8 cellular contexts compared by ENCODE assay signal in the genomic region with DNA sequence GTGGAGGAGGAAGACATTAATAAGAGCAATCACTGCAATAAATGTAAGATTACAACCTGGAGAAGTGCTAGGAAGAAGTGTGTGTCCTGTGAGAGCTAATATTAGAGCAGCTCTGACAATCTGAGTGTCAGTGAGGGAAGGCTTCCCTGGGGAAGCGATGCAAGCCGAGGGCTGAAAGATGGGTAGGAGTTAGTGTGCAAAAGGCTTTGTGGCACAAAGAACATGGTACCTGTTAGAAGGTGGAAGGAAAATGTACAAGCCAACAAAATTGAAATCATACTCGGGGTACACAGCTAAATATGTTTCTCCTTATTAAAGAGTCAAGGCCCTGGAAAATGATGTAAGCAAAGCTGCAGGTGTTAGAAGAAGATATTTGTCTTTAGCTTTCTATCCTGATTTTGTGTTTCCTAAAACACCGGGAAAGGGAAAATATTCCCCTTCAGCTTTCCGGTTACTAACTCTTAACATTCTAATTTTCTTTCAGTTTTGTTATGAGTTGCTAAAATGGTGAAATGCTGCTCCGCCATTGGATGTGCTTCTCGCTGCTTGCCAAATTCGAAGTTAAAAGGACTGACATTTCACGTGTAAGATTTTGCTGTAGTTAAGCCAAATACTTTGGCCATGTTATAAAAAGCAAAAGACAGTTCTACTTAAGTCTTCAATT. TPM values are rescaled to one million over a fixed set of nuclear protein-coding genes. Genes with fewer than 3 reads are reported as not detected.
DNase-seq lines count a peak whose midpoint lies in the region; ATAC-seq and TF ChIP-seq lines count a peak whose summit lies in the region.

No MANE protein-coding gene starts in this region.

- peaks cover 26% of the 10 kb centered on the region for H3K4me1 Mint-ChIP-seq in activated T-cell treated with anti-CD3 and anti-CD28 coated beads, Interleukin-2, amount 50 U/mL, for 72 hours (ENCODE audit: low read depth)
- peaks cover 42% of the 10 kb centered on the region for H3K4me1 Mint-ChIP-seq in activated T-cell treated with anti-CD3 and anti-CD28 coated beads, Interleukin-2, amount 50 U/mL, for 4 hours (ENCODE audit: low read depth)
- peaks cover 47% of the 10 kb centered on the region for H3K4me1 Mint-ChIP-seq in activated CD4-positive, alpha-beta memory T cell treated with anti-CD3 and anti-CD28 coated beads for 36 hours (ENCODE audit: low read depth)
- peaks cover 10 to 16% of the 10 kb centered on the region in 2 donors for H3K4me1 Mint-ChIP-seq in stimulated activated naive B cell treated with anti-CD40 and anti-IgM and Interleukin-4, amounts not matched to agents 10 μg/mL and 1 μg/mL and 100 μg/mL, for 72 hours
- peaks cover 9% of the 10 kb centered on the region for H3K4me1 Mint-ChIP-seq in HFFc6 (ENCODE audit: low read depth)

- no peak overlapping the region for H3K4me3 Mint-ChIP-seq in activated T-cell treated with anti-CD3 and anti-CD28 coated beads, Interleukin-2, amount 50 U/mL, for 72 hours
- H3K4me3 Mint-ChIP-seq in activated T-cell treated with anti-CD3 and anti-CD28 coated beads, Interleukin-2, amount 50 U/mL, for 4 hours: no peak overlapping the region
- H3K4me3 Mint-ChIP-seq in activated CD4-positive, alpha-beta memory T cell treated with anti-CD3 and anti-CD28 coated beads for 36 hours: no peak overlapping the region
- H3K4me3 Mint-ChIP-seq in stimulated activated naive B cell treated with anti-CD40 and anti-IgM and Interleukin-4, amounts not matched to agents 10 μg/mL and 1 μg/mL and 100 μg/mL, for 72 hours: peak overlapping the region in 1 of 2 donors; percentile 91
- H3K4me3 Mint-ChIP-seq in HFFc6: no peak overlapping the region; the same call in 1 of the 2 replicates

- peak; percentile 4 to 17 for DNase-seq in activated T-cell treated with anti-CD3 and anti-CD28 coated beads, Interleukin-2, amount 50 U/mL, for 72 hours
- no peak for DNase-seq in activated T-cell treated with anti-CD3 and anti-CD28 coated beads, Interleukin-2, amount 50 U/mL, for 4 hours
- DNase-seq in activated CD4-positive, alpha-beta memory T cell treated with anti-CD3 and anti-CD28 coated beads for 36 hours: peak; percentile 43
- DNase-seq in left ventricle myocardium superior: no peak
- no peak for DNase-seq in stimulated activated naive B cell treated with anti-CD40 and anti-IgM and Interleukin-4, amounts not matched to agents 10 μg/mL and 1 μg/mL and 100 μg/mL, for 72 hours
- DNase-seq in HFFc6: no peak
- DNase-seq in NCI-H1694 treated with DMSO at 0.1 percent for 48 hours (lab: John Stamatoyannopoulos, UW): no peak

- no peaks in the 10 kb centered on the region for H3K9me3 Mint-ChIP-seq in activated T-cell treated with anti-CD3 and anti-CD28 coated beads, Interleukin-2, amount 50 U/mL, for 72 hours
- no peaks in the 10 kb centered on the region for H3K9me3 Mint-ChIP-seq in activated T-cell treated with anti-CD3 and anti-CD28 coated beads, Interleukin-2, amount 50 U/mL, for 4 hours
- no peaks in the 10 kb centered on the region for H3K9me3 Mint-ChIP-seq in activated CD4-positive, alpha-beta memory T cell treated with anti-CD3 and anti-CD28 coated beads for 36 hours
- peaks cover under 1 to 1% of the 10 kb centered on the region in 2 donors for H3K9me3 Mint-ChIP-seq in stimulated activated naive B cell treated with anti-CD40 and anti-IgM and Interleukin-4, amounts not matched to agents 10 μg/mL and 1 μg/mL and 100 μg/mL, for 72 hours
- H3K9me3 Mint-ChIP-seq in HFFc6: no peaks in the 10 kb centered on the region

- CTCF ChIA-PET in activated CD4-positive, alpha-beta memory T cell treated with anti-CD3 and anti-CD28 coated beads for 36 hours (lab: Charles Lee): interaction anchor here (1.7 kb wide), 2 partner anchors 19 to 209 kb away, joined by 4 to 9 read pairs; a partner anchor contains a TSS

- H3K36me3 Mint-ChIP-seq in activated T-cell treated with anti-CD3 and anti-CD28 coated beads, Interleukin-2, amount 50 U/mL, for 72 hours (ENCODE audit: insufficient read depth in 2 of 2): peaks cover 5 to 24% of the 10 kb centered on the region in 2 donors
- peaks cover 20% of the 10 kb centered on the region for H3K36me3 Mint-ChIP-seq in activated T-cell treated with anti-CD3 and anti-CD28 coated beads, Interleukin-2, amount 50 U/mL, for 4 hours (ENCODE audit: insufficient read depth)
- H3K36me3 Mint-ChIP-seq in activated CD4-positive, alpha-beta memory T cell treated with anti-CD3 and anti-CD28 coated beads for 36 hours: peaks cover 23% of the 10 kb centered on the region
- peaks cover 17 to 32% of the 10 kb centered on the region in 2 donors for H3K36me3 Mint-ChIP-seq in stimulated activated naive B cell treated with anti-CD40 and anti-IgM and Interleukin-4, amounts not matched to agents 10 μg/mL and 1 μg/mL and 100 μg/mL, for 72 hours
- H3K36me3 Mint-ChIP-seq in HFFc6 (ENCODE audit: low read depth): peaks cover 26% of the 10 kb centered on the region

- peak overlapping the region; percentile 93 for H3K27ac Mint-ChIP-seq in activated T-cell treated with anti-CD3 and anti-CD28 coated beads, Interleukin-2, amount 50 U/mL, for 72 hours
- peak overlapping the region; percentile 98 for H3K27ac Mint-ChIP-seq in activated CD4-positive, alpha-beta memory T cell treated with anti-CD3 and anti-CD28 coated beads for 36 hours
- peak overlapping the region; percentile 95 for H3K27ac Mint-ChIP-seq in stimulated activated naive B cell treated with anti-CD40 and anti-IgM and Interleukin-4, amounts not matched to agents 10 μg/mL and 1 μg/mL and 100 μg/mL, for 72 hours
- H3K27ac Mint-ChIP-seq in HFFc6: no peak overlapping the region

- POLR2A ChIA-PET in activated CD4-positive, alpha-beta memory T cell treated with anti-CD3 and anti-CD28 coated beads for 36 hours (lab: Charles Lee): interaction anchor here (0.6 to 2.0 kb wide), 8 partner anchors 10 to 210 kb away, joined by 3 to 7 read pairs (median 4); a partner anchor contains a TSS

- no peaks in the 10 kb centered on the region for H3K27me3 Mint-ChIP-seq in activated T-cell treated with anti-CD3 and anti-CD28 coated beads, Interleukin-2, amount 50 U/mL, for 72 hours (ENCODE audit: low read depth)
- H3K27me3 Mint-ChIP-seq in activated T-cell treated with anti-CD3 and anti-CD28 coated beads, Interleukin-2, amount 50 U/mL, for 4 hours (ENCODE audit: low read depth): no peaks in the 10 kb centered on the region
- no peaks in the 10 kb centered on the region for H3K27me3 Mint-ChIP-seq in activated CD4-positive, alpha-beta memory T cell treated with anti-CD3 and anti-CD28 coated beads for 36 hours
- H3K27me3 Mint-ChIP-seq in stimulated activated naive B cell treated with anti-CD40 and anti-IgM and Interleukin-4, amounts not matched to agents 10 μg/mL and 1 μg/mL and 100 μg/mL, for 72 hours: no peaks in the 10 kb centered on the region
- H3K27me3 Mint-ChIP-seq in HFFc6 (ENCODE audit: insufficient read depth): no peaks in the 10 kb centered on the region

- intact Hi-C loops in activated CD4-positive, alpha-beta memory T cell treated with anti-CD3 and anti-CD28 coated beads for 36 hours (cut with micrococcal nuclease): loop anchor here (1.0 to 10.0 kb wide), 9 partner anchors 115 to 1562 kb away; a partner anchor contains a TSS
- intact Hi-C loops in left ventricle myocardium superior (cut with micrococcal nuclease): no loop called here

- no peak for ATAC-seq in activated T-cell treated with anti-CD3 and anti-CD28 coated beads, Interleukin-2, amount 50 U/mL, for 72 hours (replicated peaks in 1 of 2)
- ATAC-seq in activated T-cell treated with anti-CD3 and anti-CD28 coated beads, Interleukin-2, amount 50 U/mL, for 4 hours: no peak
- ATAC-seq in HG03196 (IDR thresholded peaks at IDR 0.05; ENCODE audit: unreplicated experiment) (peak; percentile 4), left ventricle myocardium superior (peak; percentile 3)
- peak in 1 of 2 donors; percentile 2 for ATAC-seq in stimulated activated naive B cell treated with anti-CD40 and anti-IgM and Interleukin-4, amounts not matched to agents 10 μg/mL and 1 μg/mL and 100 μg/mL, for 72 hours (replicated peaks)

- TF ChIP-seq CTCF in HFFc6 (IDR thresholded peaks at IDR 0.05): no peak

RNA-seq across cellular contexts. Expression of a gene that starts 0.8 kb away (rescaled TPM):
- total RNA-seq in activated T-cell treated with anti-CD3 and anti-CD28 coated beads, Interleukin-2, amount 50 U/mL, for 72 hours: 10 to 100 TPM; 28.8 to 35.1 TPM
- total RNA-seq in activated T-cell treated with anti-CD3 and anti-CD28 coated beads, Interleukin-2, amount 50 U/mL, for 4 hours: 10 to 100 TPM; 13.6 to 20.9 (median 14.0) TPM
- total RNA-seq in activated CD4-positive, alpha-beta memory T cell treated with anti-CD3 and anti-CD28 coated beads for 36 hours: 10 to 100 TPM; 19.4 to 20.7 TPM
- 22.2 TPM for total RNA-seq in left ventricle myocardium superior
- 10 to 100 TPM; 14.2 to 20.6 (median 17.8) TPM for total RNA-seq in HFFc6 (2021; fragmentation: NEBNext Ultra II Directional; extraction: Animal tissue kit (Norgen Biotek cat#: 25700))

RNA-seq across cellular contexts. Expression of a gene that starts 0.9 kb away (rescaled TPM):
- 10 to 100 TPM; 42.0 to 44.3 TPM for total RNA-seq in activated T-cell treated with anti-CD3 and anti-CD28 coated beads, Interleukin-2, amount 50 U/mL, for 72 hours
- 10 to 100 TPM; 30.4 to 38.3 (median 34.6) TPM for total RNA-seq in activated T-cell treated with anti-CD3 and anti-CD28 coated beads, Interleukin-2, amount 50 U/mL, for 4 hours
- total RNA-seq in activated CD4-positive, alpha-beta memory T cell treated with anti-CD3 and anti-CD28 coated beads for 36 hours: 10 to 100 TPM; 30.0 to 32.4 TPM
- 50.5 TPM for total RNA-seq in left ventricle myocardium superior
- total RNA-seq in HFFc6 (2021; fragmentation: NEBNext Ultra II Directional; extraction: Animal tissue kit (Norgen Biotek cat#: 25700)): 10 to 100 TPM; 14.8 to 19.5 (median 17.5) TPM

RNA-seq across cellular contexts. Expression of a gene that starts 40.8 kb away (rescaled TPM):
- total RNA-seq in activated T-cell treated with anti-CD3 and anti-CD28 coated beads, Interleukin-2, amount 50 U/mL, for 72 hours: under 1 TPM in 1 of 2 donors, not detected in 1; 0.35 TPM
- total RNA-seq in activated T-cell treated with anti-CD3 and anti-CD28 coated beads, Interleukin-2, amount 50 U/mL, for 4 hours: not detected
- under 1 TPM in 1 of 2 experiments, not detected in 1; 0.27 TPM for total RNA-seq in activated CD4-positive, alpha-beta memory T cell treated with anti-CD3 and anti-CD28 coated beads for 36 hours
- not detected for total RNA-seq in left ventricle myocardium superior
- total RNA-seq in HFFc6 (2021; fragmentation: NEBNext Ultra II Directional; extraction: Animal tissue kit (Norgen Biotek cat#: 25700)): not detected

Comparison
In these comparisons a context has a peak if more than half of its experiments do, and no peak if none do; other contexts are left out.
1. DNase-seq: peak in activated T-cell treated with anti-CD3 and anti-CD28 coated beads, Interleukin-2, amount 50 U/mL, for 72 hours (2 of 2) and activated CD4-positive, alpha-beta memory T cell treated with anti-CD3 and anti-CD28 coated beads for 36 hours (single experiment); none in activated T-cell treated with anti-CD3 and anti-CD28 coated beads, Interleukin-2, amount 50 U/mL, for 4 hours (single experiment), left ventricle myocardium superior (single experiment), stimulated activated naive B cell treated with anti-CD40 and anti-IgM and Interleukin-4, amounts not matched to agents 10 μg/mL and 1 μg/mL and 100 μg/mL, for 72 hours (single experiment), HFFc6 (single experiment) and NCI-H1694 treated with DMSO at 0.1 percent for 48 hours (single experiment).
2. ATAC-seq: peak in HG03196 (single experiment) and left ventricle myocardium superior (single experiment); none in activated T-cell treated with anti-CD3 and anti-CD28 coated beads, Interleukin-2, amount 50 U/mL, for 72 hours (0 of 2) and activated T-cell treated with anti-CD3 and anti-CD28 coated beads, Interleukin-2, amount 50 U/mL, for 4 hours (0 of 2).